Comparison of ENCODE assay signal across 20 cellular contexts in the genomic region with DNA sequence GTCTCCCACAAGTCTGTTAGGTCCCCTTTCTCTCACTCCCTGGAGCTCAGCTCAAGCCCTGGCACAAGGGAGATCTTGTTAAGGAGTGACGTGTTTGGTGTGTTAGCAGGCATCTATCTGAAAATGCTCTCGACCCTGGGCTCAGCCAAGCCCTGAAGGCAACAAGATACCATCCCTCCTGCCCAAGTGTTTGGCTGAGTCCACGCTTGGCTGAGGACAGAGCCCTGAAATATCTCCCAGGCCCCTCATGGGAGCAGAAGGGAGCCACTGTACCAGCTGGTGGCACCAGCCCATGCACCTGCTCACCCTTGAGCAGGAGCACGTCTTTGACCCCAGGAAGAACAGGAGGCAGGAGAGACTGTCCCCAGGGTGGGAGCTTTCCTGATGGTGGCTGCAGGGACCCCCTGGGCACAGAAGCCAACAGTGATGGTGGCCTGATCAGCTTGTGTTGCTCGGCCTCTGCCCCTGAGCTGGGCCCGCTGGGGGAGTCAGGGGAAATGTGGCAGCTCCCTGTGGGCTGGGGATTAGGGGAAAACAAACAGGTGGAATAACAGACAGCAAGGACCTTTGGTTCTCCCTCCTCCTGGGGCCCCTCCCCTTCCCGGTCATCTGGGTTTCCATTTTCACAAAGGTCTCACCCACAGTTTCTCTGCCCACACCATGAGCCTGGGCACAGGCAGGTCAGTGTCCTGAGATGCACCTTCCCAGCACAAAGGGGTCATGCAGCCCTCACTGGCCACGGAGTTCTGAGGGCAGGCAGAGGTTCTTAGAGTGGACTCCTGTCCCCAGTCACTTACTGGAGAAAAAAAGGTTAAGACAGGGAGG.
DNase-seq lines count a peak whose midpoint lies in the region; ATAC-seq, FAIRE-seq and TF ChIP-seq lines count a peak whose summit lies in the region.
"Had no signal": no experiment of that assay in that cellular context is flagged by ENCODE, and none has a peak within 500 bp of the region (broad histone marks: within the 10 kb centered on the region; RNA-seq: fewer than 3 reads in every experiment).

No MANE protein-coding gene starts in this region.

- CTCF ChIA-PET in HCT116 (lab: Charles Lee): no interaction called here

- H3K9me3 ChIP-seq in HCT116 (ENCODE audit: control insufficient read depth in 1 of 2, insufficient read depth in 1 of 2, low read depth in 1 of 2, low read length in 2 of 2): no peaks in the 10 kb centered on the region
- no peaks in the 10 kb centered on the region for H3K9me3 ChIP-seq in psoas muscle
- H3K9me3 ChIP-seq: adrenal gland, vagina had no signal

- H3K27me3 ChIP-seq in HCT116 (ENCODE audit: insufficient read depth, low read length): no peaks in the 10 kb centered on the region
- no peaks in the 10 kb centered on the region for H3K27me3 ChIP-seq in psoas muscle (ENCODE audit: insufficient read depth in 3 of 3, low read length in 2 of 3)
- H3K27me3 ChIP-seq: adrenal gland, vagina had no signal

- TF ChIP-seq CTCF in HCT116 (IDR thresholded peaks at IDR 0.05 in 2 of 3, conservative IDR thresholded peaks at IDR 0.05 in 1 of 3; ENCODE audit: borderline replicate concordance in 1 of 3, insufficient read depth in 1 of 3, low read depth in 2 of 3, low read length in 2 of 3) (no peak), glutamatergic neuron (IDR thresholded peaks at IDR 0.05; ENCODE audit: partially characterized antibody, unreplicated experiment) (no peak), psoas muscle (IDR thresholded peaks at IDR 0.05) (no peak)

- WGBS in psoas muscle, 3 donors: 29 to 52% (median 40%) methylated on average over 8 of the region's 8 CpGs

- peak overlapping the region; percentile 19 for H3K27ac Mint-ChIP-seq in glutamatergic neuron (ENCODE audit: unreplicated experiment)
- H3K27ac Mint-ChIP-seq: CD4-positive, alpha-beta T cell had no signal

- H3K4me2 ChIP-seq in HCT116 (ENCODE audit: low read length): peak overlapping the region; percentile 10; the same call in 1 of the 2 replicates

- RAD21 ChIA-PET in HCT116 (lab: Charles Lee; ENCODE audit: low non-redundant PET in 1 of 2, low total read pairs in 2 of 2, uncharacterized antibody in 2 of 2, unreplicated experiment in 2 of 2): no interaction called here

- no peaks in the 10 kb centered on the region for H3K36me3 ChIP-seq in HCT116 (ENCODE audit: control insufficient read depth in 1 of 2, insufficient read depth in 2 of 2, low read length in 2 of 2)
- H3K36me3 ChIP-seq in psoas muscle (ENCODE audit: insufficient read depth in 1 of 2, low read depth in 1 of 2): no peaks in the 10 kb centered on the region
- H3K36me3 ChIP-seq: adrenal gland, vagina had no signal

- H2AFZ ChIP-seq in HCT116 (ENCODE audit: low read depth, low read length, poor library complexity, severe bottlenecking): no peak overlapping the region

- no peak overlapping the region for H3K9ac ChIP-seq in HCT116 (ENCODE audit: low read length)

- no peaks in the 10 kb centered on the region for H4K20me1 ChIP-seq in HCT116 (ENCODE audit: insufficient read depth)

- H3K4me3 Mint-ChIP-seq in glutamatergic neuron (ENCODE audit: unreplicated experiment): peak overlapping the region; percentile 48
- H3K4me3 Mint-ChIP-seq: activated T-cell treated with anti-CD3 and anti-CD28 coated beads, Interleukin-2, amount 50 U/mL, for 4 hours; CD4-positive, alpha-beta T cell had no signal

- peaks cover 8% of the 10 kb centered on the region for H3K9me3 Mint-ChIP-seq in glutamatergic neuron (ENCODE audit: unreplicated experiment)
- H3K9me3 Mint-ChIP-seq: activated T-cell treated with anti-CD3 and anti-CD28 coated beads, Interleukin-2, amount 50 U/mL, for 4 hours; CD4-positive, alpha-beta T cell had no signal

- peaks cover 31% of the 10 kb centered on the region for H3K4me1 Mint-ChIP-seq in glutamatergic neuron (ENCODE audit: low read depth, unreplicated experiment)

- no peak overlapping the region for H3K27ac ChIP-seq in HCT116 (ENCODE audit: low read depth, low read length)
- H3K27ac ChIP-seq in psoas muscle: peak overlapping the region; percentile 96
- H3K27ac ChIP-seq: epithelial cell of prostate had no signal

- POLR2A ChIA-PET in HCT116 (lab: Charles Lee): interaction anchor here (1.2 kb wide), 1 partner anchor 21 kb away, joined by 3 read pairs; no protein-coding TSS in a partner anchor

- FAIRE-seq in GM19239 (lab: Jason Lieb, UNC): no peak
- FAIRE-seq in RCC 7860 (lab: Jason Lieb, UNC): no peak
- FAIRE-seq: H54 had no signal

- H3K79me2 ChIP-seq in HCT116 (ENCODE audit: insufficient read depth, low read length): no peaks in the 10 kb centered on the region

- no peaks in the 10 kb centered on the region for H3K9me2 ChIP-seq in HCT116 (ENCODE audit: insufficient read depth)

- H3K4me3 ChIP-seq in HCT116 (replicated peaks in 1 of 2; ENCODE audit: low read depth in 1 of 2, low read length in 2 of 2): no peak overlapping the region
- no peak overlapping the region for H3K4me3 ChIP-seq in psoas muscle
- H3K4me3 ChIP-seq: adrenal gland, vagina had no signal

- no peak for TF ChIP-seq RAD21 in HCT116 (IDR thresholded peaks at IDR 0.05; ENCODE audit: low read depth)

- no peaks in the 10 kb centered on the region for H3K36me3 Mint-ChIP-seq in glutamatergic neuron (ENCODE audit: unreplicated experiment)

- intact Hi-C loops in HCT116 (cut with micrococcal nuclease) (no loop called here), psoas muscle (cut with DNase I) (loop anchor here (2.0 to 5.0 kb wide), 3 partner anchors 80 to 91 kb away; a partner anchor contains a TSS)

- ATAC-seq in HCT116 (0 out of 2 replicates have a peak, but pooled peaks have one; percentile 12), psoas muscle (peak; percentile 63 to 84 (median 71))
- ATAC-seq: Panc1 had no signal

- BruUV-seq in HCT116 (replicated peaks; lab: Mats Ljungman, UMichigan): no TSS peak

- TF ChIP-seq POLR2A in HCT116 (IDR thresholded peaks at IDR 0.05; ENCODE audit: borderline replicate concordance, extremely low read depth, insufficient read depth, insufficient read length): no peak

- H3K27me3 Mint-ChIP-seq in glutamatergic neuron (ENCODE audit: unreplicated experiment): peaks cover 9% of the 10 kb centered on the region

- peaks cover 0 to 25% of the 10 kb centered on the region in 2 experiments; a peak in 2 of 4 replicates for H3K4me1 ChIP-seq in HCT116 (ENCODE audit: control insufficient read depth in 1 of 2, insufficient read depth in 2 of 2, low read length in 2 of 2)
- peaks cover 72% of the 10 kb centered on the region for H3K4me1 ChIP-seq in psoas muscle
- H3K4me1 ChIP-seq: adrenal gland had no signal

- DNase-seq in HCT116 (ENCODE audit: low read depth, low spot score): no peak
- peak; percentile 28 for DNase-seq in NCI-H345 (lab: John Stamatoyannopoulos, UW)
- DNase-seq in glutamatergic neuron: no peak
- DNase-seq in psoas muscle: peak; percentile 59 to 89
- no peak for DNase-seq in NCI-H226
- DNase-seq in GM19239 (ENCODE audit: insufficient read length, low spot score): no peak
- no peak for DNase-seq in RCC 7860 (ENCODE audit: low spot score)
- DNase-seq: activated CD4-positive, alpha-beta T cell treated with anti-CD3 and anti-CD28 coated beads for 48 hours; activated T-cell treated with anti-CD3 and anti-CD28 coated beads, Interleukin-2, amount 50 U/mL, for 4 hours; adrenal gland; GF-D8; left cardiac atrium; NCI-H2107; stimulated activated CD4-positive, alpha-beta T cell treated with anti-CD3 and anti-CD28 coated beads, Interleukin-4, amount 100 ng/mL, for 4 hours; stimulated activated naive CD4-positive, alpha-beta T cell had no signal

TF ChIP-seq in HCT116, 20 proteins besides CTCF, POLR2A, EP300 and RAD21 (continues in another document):
- no peak for TF ChIP-seq EZH2phosphoT487 (IDR thresholded peaks at IDR 0.05; ENCODE audit: borderline replicate concordance)
- no peak for TF ChIP-seq ZNF274 (IDR thresholded peaks at IDR 0.05; ENCODE audit: low read depth, low read length)
- TF ChIP-seq, protein P1, sequence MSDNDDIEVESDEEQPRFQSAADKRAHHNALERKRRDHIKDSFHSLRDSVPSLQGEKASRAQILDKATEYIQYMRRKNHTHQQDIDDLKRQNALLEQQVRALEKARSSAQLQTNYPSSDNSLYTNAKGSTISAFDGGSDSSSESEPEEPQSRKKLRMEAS (IDR thresholded peaks at IDR 0.05): no peak
- TF ChIP-seq, protein P2, sequence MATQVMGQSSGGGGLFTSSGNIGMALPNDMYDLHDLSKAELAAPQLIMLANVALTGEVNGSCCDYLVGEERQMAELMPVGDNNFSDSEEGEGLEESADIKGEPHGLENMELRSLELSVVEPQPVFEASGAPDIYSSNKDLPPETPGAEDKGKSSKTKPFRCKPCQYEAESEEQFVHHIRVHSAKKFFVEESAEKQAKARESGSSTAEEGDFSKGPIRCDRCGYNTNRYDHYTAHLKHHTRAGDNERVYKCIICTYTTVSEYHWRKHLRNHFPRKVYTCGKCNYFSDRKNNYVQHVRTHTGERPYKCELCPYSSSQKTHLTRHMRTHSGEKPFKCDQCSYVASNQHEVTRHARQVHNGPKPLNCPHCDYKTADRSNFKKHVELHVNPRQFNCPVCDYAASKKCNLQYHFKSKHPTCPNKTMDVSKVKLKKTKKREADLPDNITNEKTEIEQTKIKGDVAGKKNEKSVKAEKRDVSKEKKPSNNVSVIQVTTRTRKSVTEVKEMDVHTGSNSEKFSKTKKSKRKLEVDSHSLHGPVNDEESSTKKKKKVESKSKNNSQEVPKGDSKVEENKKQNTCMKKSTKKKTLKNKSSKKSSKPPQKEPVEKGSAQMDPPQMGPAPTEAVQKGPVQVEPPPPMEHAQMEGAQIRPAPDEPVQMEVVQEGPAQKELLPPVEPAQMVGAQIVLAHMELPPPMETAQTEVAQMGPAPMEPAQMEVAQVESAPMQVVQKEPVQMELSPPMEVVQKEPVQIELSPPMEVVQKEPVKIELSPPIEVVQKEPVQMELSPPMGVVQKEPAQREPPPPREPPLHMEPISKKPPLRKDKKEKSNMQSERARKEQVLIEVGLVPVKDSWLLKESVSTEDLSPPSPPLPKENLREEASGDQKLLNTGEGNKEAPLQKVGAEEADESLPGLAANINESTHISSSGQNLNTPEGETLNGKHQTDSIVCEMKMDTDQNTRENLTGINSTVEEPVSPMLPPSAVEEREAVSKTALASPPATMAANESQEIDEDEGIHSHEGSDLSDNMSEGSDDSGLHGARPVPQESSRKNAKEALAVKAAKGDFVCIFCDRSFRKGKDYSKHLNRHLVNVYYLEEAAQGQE (IDR thresholded peaks at IDR 0.05; ENCODE audit: low read depth): no peak
- no peak for TF ChIP-seq POLR2AphosphoS5 (IDR thresholded peaks at IDR 0.05; ENCODE audit: low read depth, low read length)
- TF ChIP-seq CBX3 (IDR thresholded peaks at IDR 0.05; ENCODE audit: low read depth): no peak
- TF ChIP-seq ZFX (IDR thresholded peaks at IDR 0.05): no peak
- TF ChIP-seq ELF1 (IDR thresholded peaks at IDR 0.05; ENCODE audit: borderline replicate concordance, low read depth): no peak
- TF ChIP-seq, protein P3, sequence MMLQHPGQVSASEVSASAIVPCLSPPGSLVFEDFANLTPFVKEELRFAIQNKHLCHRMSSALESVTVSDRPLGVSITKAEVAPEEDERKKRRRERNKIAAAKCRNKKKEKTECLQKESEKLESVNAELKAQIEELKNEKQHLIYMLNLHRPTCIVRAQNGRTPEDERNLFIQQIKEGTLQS (IDR thresholded peaks at IDR 0.05): no peak
- no peak for TF ChIP-seq JUND (IDR thresholded peaks at IDR 0.05)
- no peak for TF ChIP-seq FOSL1 (IDR thresholded peaks at IDR 0.05; ENCODE audit: low read depth)
- no peak for TF ChIP-seq SRF (IDR thresholded peaks at IDR 0.05; ENCODE audit: low read depth)

Comparison
In these comparisons a context has a peak if more than half of its experiments do, and no peak if none do; other contexts are left out.
1. DNase-seq: peak in NCI-H345 (single experiment) and psoas muscle (2 of 2); none in HCT116 (single experiment), glutamatergic neuron (single experiment), NCI-H226 (single experiment), GM19239 (single experiment) and RCC 7860 (single experiment).